In genomic region chr6:36938536-36938935, GRCh38 we compare ENCODE assay signal across 1 cellular context.
TF ChIP-seq lines count a peak whose summit lies in the region.

No MANE protein-coding gene starts in this region.

TF ChIP-seq in IMR-90, 13 proteins besides CTCF, POLR2A, EP300 and RAD21:
- no peak for TF ChIP-seq SMC3 (IDR thresholded peaks at IDR 0.05; ENCODE audit: low read depth, low read length)
- no peak for TF ChIP-seq BHLHE40 (IDR thresholded peaks at IDR 0.05; ENCODE audit: low read depth, low read length)
- TF ChIP-seq CEBPB (IDR thresholded peaks at IDR 0.05; ENCODE audit: low read depth, low read length): peak; percentile 93
- no peak for TF ChIP-seq RCOR1 (IDR thresholded peaks at IDR 0.05; ENCODE audit: insufficient replicate concordance, low read length)
- TF ChIP-seq USF2 (IDR thresholded peaks at IDR 0.05; ENCODE audit: low read depth, low read length): no peak
- no peak for TF ChIP-seq NFE2L2 (IDR thresholded peaks at IDR 0.05; ENCODE audit: low read depth, low read length)
- TF ChIP-seq FOS (IDR thresholded peaks at IDR 0.05; ENCODE audit: low read depth, low read length): peak; percentile 87
- no peak for TF ChIP-seq MXI1 (IDR thresholded peaks at IDR 0.05; ENCODE audit: borderline replicate concordance, low read depth, low read length)
- no peak for TF ChIP-seq CHD1 (IDR thresholded peaks at IDR 0.05; ENCODE audit: low read depth, low read length)
- peak; percentile 78; the same call in 1 of the 2 replicates for TF ChIP-seq MAZ (IDR thresholded peaks at IDR 0.05; ENCODE audit: borderline replicate concordance, low read depth, low read length)
- no peak for TF ChIP-seq ELK1 (IDR thresholded peaks at IDR 0.05; ENCODE audit: borderline replicate concordance, low read depth, low read length)
- TF ChIP-seq MAFK (IDR thresholded peaks at IDR 0.05; ENCODE audit: low read depth, low read length): no peak
- no peak for TF ChIP-seq RFX5 (IDR thresholded peaks at IDR 0.05; ENCODE audit: low read depth, low read length)
TF ChIP-seq in IMR-90: peak in this region for 3.
